In genomic region chr1:119647228-119647733, GRCh38 we compare ENCODE assay signal across 8 cellular contexts. TPM values are rescaled to one million over a fixed set of nuclear protein-coding genes. Genes with fewer than 3 reads are reported as not detected.
A peak's percentile ranks its signal among the peaks of the same experiment; 100 is the strongest.
DNase-seq lines count a peak whose midpoint lies in the region; ATAC-seq and TF ChIP-seq lines count a peak whose summit lies in the region.

No MANE protein-coding gene starts in this region.

- H3K9me3 ChIP-seq in left lung (no peaks in the 10 kb centered on the region), thymus (ENCODE audit: control insufficient read depth) (no peaks in the 10 kb centered on the region)

- H3K4me1 ChIP-seq in left lung (peaks cover 0 to 25% of the 10 kb centered on the region in 2 donors), thymus (ENCODE audit: control insufficient read depth, insufficient read depth, low read length) (no peaks in the 10 kb centered on the region)

- TF ChIP-seq CTCF in AG04449 (IDR thresholded peaks at IDR 0.05; ENCODE audit: insufficient read depth, low read length, missing control alignments), result no peak
- no peak for TF ChIP-seq CTCF in left lung (IDR thresholded peaks at IDR 0.05)

- WGBS in thymus, result 10% methylated on average over 18 of the region's 18 CpGs

- POLR2A ChIA-PET in AG04449 (lab: Yijun Ruan, JAX) (interaction anchor here (0.6 to 2.5 kb wide), 5 partner anchors 8 to 65 kb away, joined by 3 to 10 read pairs (median 5); partner anchors contain the start of gene PHGDH), HEK293T (lab: Yijun Ruan, JAX) (interaction anchor here (0.8 to 2.7 kb wide), 9 partner anchors 8 to 65 kb away, joined by 4 to 21 read pairs (median 14); partner anchors contain the start of gene PHGDH)

- peaks cover 0 to 40% of the 10 kb centered on the region in 2 donors for H3K27me3 ChIP-seq in left lung
- H3K27me3 ChIP-seq in thymus (ENCODE audit: control insufficient read depth, insufficient read depth), result peaks cover 27% of the 10 kb centered on the region

- DNase-seq in AG04449 (ENCODE audit: low read depth, low spot score) (no peak), HEK293T (ENCODE audit: extremely low spot score) (no peak), astrocyte of the hippocampus (ENCODE audit: low read depth, low spot score) (peak; percentile 45), left lung (peak; percentile 52 to 74), NCI-H526 treated with DMSO at 0.1 percent for 48 hours (lab: John Stamatoyannopoulos, UW) (no peak), NCI-H146 (lab: John Stamatoyannopoulos, UW) (no peak)

- no peaks in the 10 kb centered on the region for H3K36me3 ChIP-seq in left lung
- H3K36me3 ChIP-seq in thymus (ENCODE audit: control insufficient read depth, insufficient read depth), result no peaks in the 10 kb centered on the region

- intact Hi-C loops in left lung (cut with DNase I), result no loop called here

- peak overlapping the region; percentile 89 to 91 for H3K27ac ChIP-seq in left lung
- H3K27ac ChIP-seq in thymus (ENCODE audit: low read depth), result no peak overlapping the region

- ATAC-seq in left lung (peak; percentile 4), GM18867 (IDR thresholded peaks at IDR 0.05; ENCODE audit: unreplicated experiment) (no peak)

- H3K4me3 ChIP-seq in AG04449 (ENCODE audit: low read depth, low read length) (peak overlapping the region; percentile 86), left lung (peak overlapping the region; percentile 63 to 77), thymus (ENCODE audit: low read length) (peak overlapping the region; percentile 43)

- CTCF ChIA-PET in AG04449 (lab: Yijun Ruan, JAX), result interaction anchor here (1.2 to 40.8 kb wide), 4 partner anchors 11 to 29 kb away, joined by 3 to 1203 read pairs (median 179); no protein-coding TSS in a partner anchor
- CTCF ChIA-PET in HEK293T (lab: Yijun Ruan, JAX), result interaction anchor here (0.6 to 1.9 kb wide), 16 partner anchors 8 to 91 kb away, joined by 3 to 11 read pairs (median 4); partner anchors contain the start of gene PHGDH

TF ChIP-seq in HEK293T, 16 proteins besides CTCF, POLR2A, EP300 and RAD21:
- TF ChIP-seq ELF4 (IDR thresholded peaks at IDR 0.05) (no peak), FOXK2 (IDR thresholded peaks at IDR 0.05) (no peak), BHLHE40 (IDR thresholded peaks at IDR 0.05; ENCODE audit: borderline replicate concordance) (no peak), CTBP1 (IDR thresholded peaks at IDR 0.05; ENCODE audit: borderline replicate concordance) (no peak), ARNT (IDR thresholded peaks at IDR 0.05) (no peak), HDGF (IDR thresholded peaks at IDR 0.05; ENCODE audit: borderline replicate concordance) (0 out of 2 replicates have a peak, but pooled peaks have one; percentile 8), L3MBTL2 (conservative IDR thresholded peaks at IDR 0.05) (peak; percentile 40; the same call in 1 of the 2 replicates), PKNOX1 (IDR thresholded peaks at IDR 0.05) (no peak)

RNA-seq across cellular contexts. Expression of gene ZNF697, which starts 0.8 kb away (rescaled TPM):
- total RNA-seq in left lung, result 1 to 10 TPM; 8.0 to 8.1 TPM
- polyA plus RNA-seq in thymus, result 1.2 TPM

Comparison
In these comparisons a context has a peak if more than half of its experiments do, and no peak if none do; other contexts are left out.
1. DNase-seq: peak in astrocyte of the hippocampus (single experiment) and left lung (2 of 2); none in AG04449 (single experiment), HEK293T (single experiment), NCI-H526 treated with DMSO at 0.1 percent for 48 hours (single experiment) and NCI-H146 (single experiment).
2. Peak in every context shown above with its lines, with median percentiles within 50 percentile points of each other: H3K4me3 ChIP-seq.